Comparison of ENCODE assay signal across 29 cellular contexts in genomic region chr15:40969363-40969762, GRCh38. TPM values are rescaled to one million over a fixed set of nuclear protein-coding genes. Genes with fewer than 3 reads are reported as not detected.
"Had no signal": no experiment of that assay in that cellular context is flagged by ENCODE, and none has a peak within 500 bp of the region (broad histone marks: within the 10 kb centered on the region; RNA-seq: fewer than 3 reads in every experiment).

No MANE protein-coding gene starts in this region.

- H3K27ac ChIP-seq: adrenal gland, body of pancreas, WERI-Rb-1 had no signal

- DNase-seq: activated B cell treated with CpG ODN at 0.5 μM for 24 hours; activated CD4-positive, alpha-beta T cell treated with anti-CD3 and anti-CD28 coated beads for 48 hours; activated CD4-positive, alpha-beta T cell treated with anti-CD3 and anti-CD28 coated beads, Interleukin-2, amount 50 U/mL, for 1 hour; activated CD4-positive, alpha-beta T cell treated with anti-CD3 and anti-CD28 coated beads, Interleukin-2, amount 50 U/mL, for 48 hours; activated CD8-positive, alpha-beta memory T cell treated with anti-CD3 and anti-CD28 coated beads for 24 hours; activated CD8-positive, alpha-beta T cell treated with anti-CD3 and anti-CD28 coated beads for 36 hours; activated naive CD4-positive, alpha-beta T cell treated with anti-CD3 and anti-CD28 coated beads for 36 hours; activated naive CD8-positive, alpha-beta T cell treated with anti-CD3 and anti-CD28 coated beads for 36 hours; activated naive CD8-positive, alpha-beta T cell treated with anti-CD3 and anti-CD28 coated beads, Interleukin-2, amount 50 U/mL, for 24 hours; activated T-cell treated with anti-CD3 and anti-CD28 coated beads, Interleukin-2, amount 50 U/mL, for 48 hours; adrenal gland; amygdala; aorta; body of pancreas; caudate nucleus; cortex of kidney; dermis blood vessel endothelial cell; effector CD8-positive, alpha-beta T cell; foreskin fibroblast; T-helper 1 cell; T-helper 17 cell; T1000; WERI-Rb-1 had no signal

- ATAC-seq: activated CD4-positive, CD25-positive, alpha-beta regulatory T cell treated with anti-CD3 and anti-CD28 coated beads, Interleukin-2, amount 50 U/mL, for 24 hours; activated CD8-positive, alpha-beta T cell treated with anti-CD3 and anti-CD28 coated beads for 36 hours; activated naive CD8-positive, alpha-beta T cell treated with anti-CD3 and anti-CD28 coated beads, Interleukin-2, amount 50 U/mL, for 24 hours; body of pancreas; esophagus mucosa; T-helper 17 cell had no signal

- H3K4me3 Mint-ChIP-seq: activated B cell treated with CpG ODN at 0.5 μM for 24 hours; activated CD8-positive, alpha-beta T cell treated with anti-CD3 and anti-CD28 coated beads for 36 hours; activated naive CD4-positive, alpha-beta T cell treated with anti-CD3 and anti-CD28 coated beads for 36 hours; activated naive CD4-positive, alpha-beta T cell treated with anti-CD3 and anti-CD28 coated beads, Interleukin-2, amount 50 U/mL, for 24 hours; activated naive CD8-positive, alpha-beta T cell treated with anti-CD3 and anti-CD28 coated beads for 36 hours; activated naive CD8-positive, alpha-beta T cell treated with anti-CD3 and anti-CD28 coated beads, Interleukin-2, amount 50 U/mL, for 24 hours; activated T-helper 1 cell treated with anti-CD3 and anti-CD28 coated beads, Interleukin-12 subunit alpha, Interleukin-12 subunit beta, Interleukin-2, Interleukin-4 antibody, amounts not matched to agents 30 ng/mL and 10 ng/mL and 1 ng/mL, durations not matched to agents 14 hours and 24 hours and 36 hours; T-helper 17 cell; T-helper 2 cell treated with Interferon-gamma antibody and Interleukin-4, amounts not matched to agents 5 μg/mL and 100 μg/mL, for 36 hours had no signal

- H3K36me3 ChIP-seq: adrenal gland, WERI-Rb-1 had no signal

- H3K9me3 ChIP-seq: adrenal gland, body of pancreas had no signal

- H3K27me3 ChIP-seq: adrenal gland, body of pancreas had no signal

- H3K36me3 Mint-ChIP-seq: activated naive CD4-positive, alpha-beta T cell treated with anti-CD3 and anti-CD28 coated beads, Interleukin-2, amount 50 U/mL, for 24 hours; activated naive CD8-positive, alpha-beta T cell treated with anti-CD3 and anti-CD28 coated beads for 36 hours had no signal

- H3K4me1 Mint-ChIP-seq: activated B cell treated with CpG ODN at 0.5 μM for 24 hours; activated naive CD8-positive, alpha-beta T cell treated with anti-CD3 and anti-CD28 coated beads for 36 hours; activated naive CD8-positive, alpha-beta T cell treated with anti-CD3 and anti-CD28 coated beads, Interleukin-2, amount 50 U/mL, for 24 hours had no signal

- H3K27ac Mint-ChIP-seq: activated B cell treated with CpG ODN at 0.5 μM for 24 hours; activated CD8-positive, alpha-beta T cell treated with anti-CD3 and anti-CD28 coated beads for 36 hours; activated naive CD4-positive, alpha-beta T cell treated with anti-CD3 and anti-CD28 coated beads for 36 hours; activated naive CD4-positive, alpha-beta T cell treated with anti-CD3 and anti-CD28 coated beads, Interleukin-2, amount 50 U/mL, for 24 hours; activated naive CD8-positive, alpha-beta T cell treated with anti-CD3 and anti-CD28 coated beads for 36 hours; activated naive CD8-positive, alpha-beta T cell treated with anti-CD3 and anti-CD28 coated beads, Interleukin-2, amount 50 U/mL, for 24 hours; activated T-helper 1 cell treated with anti-CD3 and anti-CD28 coated beads, Interleukin-12 subunit alpha, Interleukin-12 subunit beta, Interleukin-2, Interleukin-4 antibody, amounts not matched to agents 30 ng/mL and 10 ng/mL and 1 ng/mL, durations not matched to agents 14 hours and 24 hours and 36 hours; activated T-helper 2 cell treated with anti-CD3 and anti-CD28 coated beads, Interferon-gamma antibody, Interleukin-2, Interleukin-4, amounts not matched to agents 10 μg/mL and 5 μg/mL and 100 μg/mL, durations not matched to agents 14 hours and 24 hours and 36 hours; T-helper 17 cell; T-helper 2 cell treated with Interferon-gamma antibody and Interleukin-4, amounts not matched to agents 5 μg/mL and 100 μg/mL, for 36 hours had no signal

- H3K27me3 Mint-ChIP-seq: activated CD8-positive, alpha-beta T cell treated with anti-CD3 and anti-CD28 coated beads for 36 hours; activated naive CD4-positive, alpha-beta T cell treated with anti-CD3 and anti-CD28 coated beads, Interleukin-2, amount 50 U/mL, for 24 hours; activated naive CD8-positive, alpha-beta T cell treated with anti-CD3 and anti-CD28 coated beads for 36 hours; activated naive CD8-positive, alpha-beta T cell treated with anti-CD3 and anti-CD28 coated beads, Interleukin-2, amount 50 U/mL, for 24 hours had no signal

- H3K9me3 Mint-ChIP-seq: activated B cell treated with CpG ODN at 0.5 μM for 24 hours; activated CD8-positive, alpha-beta T cell treated with anti-CD3 and anti-CD28 coated beads for 36 hours; activated naive CD4-positive, alpha-beta T cell treated with anti-CD3 and anti-CD28 coated beads for 36 hours; activated naive CD4-positive, alpha-beta T cell treated with anti-CD3 and anti-CD28 coated beads, Interleukin-2, amount 50 U/mL, for 24 hours; activated naive CD8-positive, alpha-beta T cell treated with anti-CD3 and anti-CD28 coated beads for 36 hours; activated naive CD8-positive, alpha-beta T cell treated with anti-CD3 and anti-CD28 coated beads, Interleukin-2, amount 50 U/mL, for 24 hours; activated T-helper 1 cell treated with anti-CD3 and anti-CD28 coated beads, Interleukin-12 subunit alpha, Interleukin-12 subunit beta, Interleukin-2, Interleukin-4 antibody, amounts not matched to agents 30 ng/mL and 10 ng/mL and 1 ng/mL, durations not matched to agents 14 hours and 24 hours and 36 hours; activated T-helper 2 cell treated with anti-CD3 and anti-CD28 coated beads, Interferon-gamma antibody, Interleukin-2, Interleukin-4, amounts not matched to agents 10 μg/mL and 5 μg/mL and 100 μg/mL, durations not matched to agents 14 hours and 24 hours and 36 hours; T-helper 2 cell treated with Interferon-gamma antibody and Interleukin-4, amounts not matched to agents 5 μg/mL and 100 μg/mL, for 36 hours had no signal

- H3K4me1 ChIP-seq: adrenal gland had no signal

- H3K4me3 ChIP-seq: adrenal gland, body of pancreas had no signal

RNA-seq across cellular contexts. Expression of gene DLL4, which starts 40.2 kb away (rescaled TPM):
- total RNA-seq: activated B cell treated with CpG ODN at 0.5 μM for 24 hours; activated CD8-positive, alpha-beta T cell treated with anti-CD3 and anti-CD28 coated beads for 36 hours; activated naive CD8-positive, alpha-beta T cell treated with anti-CD3 and anti-CD28 coated beads for 36 hours; T-helper 17 cell had no signal
